8 cellular contexts compared by ENCODE assay signal in the genomic region with DNA sequence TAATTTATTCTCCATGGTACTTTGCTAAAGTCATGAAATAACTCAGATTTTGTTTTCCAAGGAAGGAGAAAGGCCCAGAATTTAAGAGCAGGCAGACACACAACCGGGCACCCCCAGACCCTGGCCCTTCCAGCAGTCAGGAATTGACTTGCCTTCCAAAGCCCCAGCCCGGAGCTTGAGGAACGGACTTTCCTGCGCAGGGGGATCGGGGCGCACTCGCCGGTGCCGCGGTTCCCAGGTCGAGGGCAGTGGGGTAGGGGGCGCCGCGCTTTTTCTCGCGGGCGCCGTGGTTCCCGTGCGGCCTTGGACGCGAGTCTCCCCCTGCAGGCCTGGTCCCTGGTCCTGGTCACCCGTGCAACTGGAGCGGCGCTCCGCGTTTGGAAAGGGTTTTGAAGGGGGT. TPM values are rescaled to one million over a fixed set of nuclear protein-coding genes. Genes with fewer than 3 reads are reported as not detected.
DNase-seq lines count a peak whose midpoint lies in the region; ATAC-seq and TF ChIP-seq lines count a peak whose summit lies in the region.

No MANE protein-coding gene starts in this region.

- H3K9me3 ChIP-seq in GM23248 (ENCODE audit: low read depth) (no peaks in the 10 kb centered on the region), spleen (no peaks in the 10 kb centered on the region)

- CTCF ChIA-PET in AG04449 (lab: Yijun Ruan, JAX) = interaction anchor here (1.0 to 2.9 kb wide), 2 partner anchors 9 to 21 kb away, joined by 3 to 23 read pairs; no protein-coding TSS in a partner anchor

- no peaks in the 10 kb centered on the region for H3K9me3 Mint-ChIP-seq in activated T-helper 17 cell treated with anti-CD3 and anti-CD28 coated beads, Interleukin-2, amount 50 U/mL, for 72 hours

- WGBS in GM23248 (ENCODE audit: low coverage in 1 of 2, low lambda C conversion rate in 2 of 2, missing lambda C conversion rate in 2 of 2), 2 experiments = 24 to 31% methylated on average over 21 to 27 of the region's 27 CpGs
- WGBS in spleen, 5 donors = 20 to 52% (median 29%) methylated on average over 17 to 27 of the region's 27 CpGs

- H3K9me2 ChIP-seq in GM23248 (ENCODE audit: insufficient read depth) = no peaks in the 10 kb centered on the region

- intact Hi-C loops in spleen (cut with DNase I; ENCODE audit: low total_unique reads) = no loop called here

- H3K4me1 ChIP-seq in GM23248 (ENCODE audit: insufficient read depth) (peaks cover 11% of the 10 kb centered on the region), spleen (peaks cover 18 to 74% (median 40%) of the 10 kb centered on the region in 6 donors)

- H3K79me2 ChIP-seq in GM23248 (ENCODE audit: insufficient read depth) = peaks cover 89% of the 10 kb centered on the region

- peaks cover 33% of the 10 kb centered on the region for H3K4me1 Mint-ChIP-seq in activated T-helper 17 cell treated with anti-CD3 and anti-CD28 coated beads, Interleukin-2, amount 50 U/mL, for 72 hours

- no peak for ATAC-seq in activated T-helper 17 cell treated with anti-CD3 and anti-CD28 coated beads, Interleukin-2, amount 50 U/mL, for 72 hours (replicated peaks)
- ATAC-seq in GM18907 (IDR thresholded peaks at IDR 0.05; ENCODE audit: unreplicated experiment) = no peak

- H3K27me3 ChIP-seq in GM23248 (replicated peaks; ENCODE audit: insufficient read depth) (no peaks in the 10 kb centered on the region), spleen (replicated peaks in 1 of 7) (no peaks in the 10 kb centered on the region)

- POLR2A ChIA-PET in AG04449 (lab: Yijun Ruan, JAX) = no interaction called here

- peak overlapping the region; percentile 88 for H3K27ac Mint-ChIP-seq in activated T-helper 17 cell treated with anti-CD3 and anti-CD28 coated beads, Interleukin-2, amount 50 U/mL, for 72 hours

- TF ChIP-seq CTCF in AG04449 (IDR thresholded peaks at IDR 0.05; ENCODE audit: insufficient read depth, low read length, missing control alignments) = peak; percentile 63
- no peak for TF ChIP-seq CTCF in spleen (IDR thresholded peaks at IDR 0.05 in 8 of 11, conservative IDR thresholded peaks at IDR 0.05 in 3 of 11)

- peak overlapping the region; percentile 81 for H3K9ac ChIP-seq in GM23248

- 0 out of 2 replicates have a peak, but pooled peaks cover 7% of the 10 kb centered on the region for H3F3A ChIP-seq in GM23248 (ENCODE audit: insufficient read depth)

- peak overlapping the region; percentile 90 for H3K4me3 Mint-ChIP-seq in activated T-helper 17 cell treated with anti-CD3 and anti-CD28 coated beads, Interleukin-2, amount 50 U/mL, for 72 hours

- DNase-seq in AG04449 (ENCODE audit: low read depth, low spot score) (no peak), GM23248 (peak; percentile 39), spleen (peak; percentile 87), NCI-H1048 (lab: John Stamatoyannopoulos, UW) (no peak), NCI-H524 (lab: John Stamatoyannopoulos, UW) (no peak)

- H3K36me3 ChIP-seq in GM23248 (ENCODE audit: low read depth) (no peaks in the 10 kb centered on the region), spleen (no peaks in the 10 kb centered on the region)

- H2AFZ ChIP-seq in GM23248 = peak overlapping the region; percentile 78

- H3K4me2 ChIP-seq in GM23248 (ENCODE audit: unreplicated experiment) = peak overlapping the region; percentile 65

- no peaks in the 10 kb centered on the region for H4K20me1 ChIP-seq in GM23248 (ENCODE audit: insufficient read depth)

- peaks cover under 1% of the 10 kb centered on the region for H3K36me3 Mint-ChIP-seq in activated T-helper 17 cell treated with anti-CD3 and anti-CD28 coated beads, Interleukin-2, amount 50 U/mL, for 72 hours (ENCODE audit: low read depth)

- no peak for TF ChIP-seq POLR2A in spleen (IDR thresholded peaks at IDR 0.05)

- in situ Hi-C loops in GM23248 (cut with MboI) = no loop called here

- no peak overlapping the region; the same call in 1 of the 2 replicates for H3K27ac ChIP-seq in GM23248
- H3K27ac ChIP-seq in spleen = peak overlapping the region in 7 of 8 donors; percentile 13 to 99 (median 96)

- no peaks in the 10 kb centered on the region for H3K27me3 Mint-ChIP-seq in activated T-helper 17 cell treated with anti-CD3 and anti-CD28 coated beads, Interleukin-2, amount 50 U/mL, for 72 hours

- H3K4me3 ChIP-seq in AG04449 (ENCODE audit: low read depth, low read length) (peak overlapping the region; percentile 92), GM23248 (peak overlapping the region; percentile 81), iPS-11a (ENCODE audit: low read depth, low read length) (peak overlapping the region; percentile 72), spleen (peak overlapping the region; percentile 52 to 97 (median 69))

RNA-seq across cellular contexts. Expression of gene ZNF236, which starts 1.2 kb away (rescaled TPM):
- 5.1 and 12.4 TPM in 2 replicates for total RNA-seq in GM23248 (2014; rRNA removed; shearing (Covaris generic))
- polyA plus RNA-seq in GM23248 (2016; fragmentation: Nextera tagmentation; extraction: Ambion mirVana) (2.4 and 4.6 TPM in 2 replicates), spleen (1 to 10 TPM; 1.5 to 2.6 (median 2.4) TPM)
- total RNA-seq in activated T-helper 17 cell treated with anti-CD3 and anti-CD28 coated beads, Interleukin-2, amount 50 U/mL, for 72 hours = 10 to 100 TPM; 19.3 to 20.1 TPM
- 10 to 100 TPM; 15.1 to 25.4 (median 24.1) TPM for total RNA-seq in spleen

Comparison
In these comparisons a context has a peak if more than half of its experiments do, and no peak if none do; other contexts are left out.
1. DNase-seq: peak in GM23248 (single experiment) and spleen (single experiment); none in AG04449 (single experiment), NCI-H1048 (single experiment) and NCI-H524 (0 of 2).
2. Peak in every context shown above with its lines, with median percentiles within 50 percentile points of each other: H3K4me3 ChIP-seq.